Comparison of ENCODE assay signal across 1 cellular context in the genomic region with DNA sequence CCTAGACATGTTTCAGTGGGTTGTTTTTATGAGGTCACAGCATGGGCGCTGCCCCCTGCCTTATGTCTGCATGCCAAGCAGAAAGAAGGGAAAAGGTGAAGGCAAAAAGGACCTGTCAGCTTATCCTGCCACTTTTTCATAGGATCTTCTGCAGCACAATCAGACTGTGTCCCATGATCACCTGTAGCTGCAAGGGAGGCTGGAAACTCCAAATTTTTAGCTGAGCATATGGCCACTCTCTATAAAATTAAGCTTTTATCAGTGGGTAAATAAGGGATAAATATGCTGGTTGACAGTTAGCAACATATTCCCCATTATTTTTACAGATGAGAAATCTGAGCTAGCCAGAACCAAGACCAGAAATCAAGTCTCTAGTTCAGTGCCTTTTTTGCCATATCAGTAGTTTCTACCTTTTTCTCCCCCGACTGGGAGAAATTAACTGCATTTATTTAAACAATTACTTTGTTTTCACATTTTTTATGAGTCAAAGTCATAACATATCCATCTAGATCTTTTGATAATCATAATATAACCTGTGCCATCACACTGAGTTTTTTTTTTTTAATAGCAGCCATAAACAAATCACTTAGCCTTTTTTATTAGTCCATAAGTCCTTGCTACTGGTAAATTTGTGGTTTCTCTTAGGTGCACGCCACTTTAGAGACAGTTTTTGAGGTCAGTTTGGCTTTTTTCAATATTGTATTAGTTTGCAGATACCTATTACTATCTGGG.
TF ChIP-seq lines count a peak whose summit lies in the region.

No MANE protein-coding gene starts in this region.

TF ChIP-seq in HEK293, 187 proteins besides CTCF, POLR2A, EP300 and RAD21 (continued from another document):
- no peak for TF ChIP-seq PRDM2 (tag by site-specific recombination; IDR thresholded peaks at IDR 0.05; ENCODE audit: borderline replicate concordance)
- TF ChIP-seq ZNF791 (tag by site-specific recombination; IDR thresholded peaks at IDR 0.05) = no peak
- TF ChIP-seq ZNF449 (tag by site-specific recombination; IDR thresholded peaks at IDR 0.05) = no peak
- no peak for TF ChIP-seq ZNF112 (tag by site-specific recombination; IDR thresholded peaks at IDR 0.05)
- no peak; the same call in 1 of the 2 replicates for TF ChIP-seq ZNF626 (tag by site-specific recombination; IDR thresholded peaks at IDR 0.05)
- no peak for TF ChIP-seq ZNF416 (tag by site-specific recombination; IDR thresholded peaks at IDR 0.05)
- TF ChIP-seq ZNF707 (tag by site-specific recombination; IDR thresholded peaks at IDR 0.05) = no peak
- TF ChIP-seq ZNF354C (tag by site-specific recombination; IDR thresholded peaks at IDR 0.05; ENCODE audit: borderline replicate concordance, low read depth) = no peak
- no peak for TF ChIP-seq SALL2 (tag by site-specific recombination; IDR thresholded peaks at IDR 0.05; ENCODE audit: borderline replicate concordance)
- no peak for TF ChIP-seq ZNF350 (tag by site-specific recombination; IDR thresholded peaks at IDR 0.05)
- no peak for TF ChIP-seq ELK4 (IDR thresholded peaks at IDR 0.05; ENCODE audit: borderline replicate concordance, low read depth, low read length)
- TF ChIP-seq GLI4 (tag by site-specific recombination; IDR thresholded peaks at IDR 0.05) = no peak
- no peak for TF ChIP-seq ZFHX2 (tag by site-specific recombination; conservative IDR thresholded peaks at IDR 0.05)
- peak; percentile 89; the same call in 1 of the 2 replicates for TF ChIP-seq TRIM28 (IDR thresholded peaks at IDR 0.05; ENCODE audit: borderline replicate concordance, low read length)
- TF ChIP-seq ZNF670 (tag by site-specific recombination; IDR thresholded peaks at IDR 0.05; ENCODE audit: low read depth) = no peak
- no peak for TF ChIP-seq ZNF221 (tag by site-specific recombination; IDR thresholded peaks at IDR 0.05; ENCODE audit: borderline replicate concordance)
- TF ChIP-seq ZNF585B (tag by site-specific recombination; IDR thresholded peaks at IDR 0.05) = 0 out of 2 replicates have a peak, but pooled peaks have one; percentile 7
- TF ChIP-seq ZNF677 (tag by site-specific recombination; IDR thresholded peaks at IDR 0.05) = no peak
- peak; percentile 67 for TF ChIP-seq SETDB1 (IDR thresholded peaks at IDR 0.05; ENCODE audit: insufficient read length, low read length)
- no peak for TF ChIP-seq HOXA7 (CRISPR knock-in tag; IDR thresholded peaks at IDR 0.05; ENCODE audit: borderline replicate concordance)
- TF ChIP-seq ZSCAN16 (tag by site-specific recombination; IDR thresholded peaks at IDR 0.05) = no peak
- TF ChIP-seq ZNF610 (tag by site-specific recombination; IDR thresholded peaks at IDR 0.05; ENCODE audit: borderline replicate concordance) = 0 out of 2 replicates have a peak, but pooled peaks have one; percentile 25
- TF ChIP-seq, protein P1, sequence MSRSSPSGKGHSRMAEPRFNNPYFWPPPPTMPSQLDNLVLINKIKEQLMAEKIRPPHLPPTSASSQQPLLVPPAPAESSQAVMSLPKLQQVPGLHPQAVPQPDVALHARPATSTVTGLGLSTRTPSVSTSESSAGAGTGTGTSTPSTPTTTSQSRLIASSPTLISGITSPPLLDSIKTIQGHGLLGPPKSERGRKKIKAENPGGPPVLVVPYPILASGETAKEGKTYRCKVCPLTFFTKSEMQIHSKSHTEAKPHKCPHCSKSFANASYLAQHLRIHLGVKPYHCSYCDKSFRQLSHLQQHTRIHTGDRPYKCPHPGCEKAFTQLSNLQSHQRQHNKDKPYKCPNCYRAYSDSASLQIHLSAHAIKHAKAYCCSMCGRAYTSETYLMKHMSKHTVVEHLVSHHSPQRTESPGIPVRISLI (tag by site-specific recombination; IDR thresholded peaks at IDR 0.05) = no peak
- no peak for TF ChIP-seq BCL11A (tag by site-specific recombination; IDR thresholded peaks at IDR 0.05; ENCODE audit: low read depth)
- TF ChIP-seq ZBTB21 (tag by site-specific recombination; IDR thresholded peaks at IDR 0.05) = no peak
- no peak for TF ChIP-seq ZNF623 (tag by site-specific recombination; IDR thresholded peaks at IDR 0.05)
TF ChIP-seq in HEK293: peak in this region for 4.
